Comparison of ENCODE assay signal across 1 cellular context in the genomic region with DNA sequence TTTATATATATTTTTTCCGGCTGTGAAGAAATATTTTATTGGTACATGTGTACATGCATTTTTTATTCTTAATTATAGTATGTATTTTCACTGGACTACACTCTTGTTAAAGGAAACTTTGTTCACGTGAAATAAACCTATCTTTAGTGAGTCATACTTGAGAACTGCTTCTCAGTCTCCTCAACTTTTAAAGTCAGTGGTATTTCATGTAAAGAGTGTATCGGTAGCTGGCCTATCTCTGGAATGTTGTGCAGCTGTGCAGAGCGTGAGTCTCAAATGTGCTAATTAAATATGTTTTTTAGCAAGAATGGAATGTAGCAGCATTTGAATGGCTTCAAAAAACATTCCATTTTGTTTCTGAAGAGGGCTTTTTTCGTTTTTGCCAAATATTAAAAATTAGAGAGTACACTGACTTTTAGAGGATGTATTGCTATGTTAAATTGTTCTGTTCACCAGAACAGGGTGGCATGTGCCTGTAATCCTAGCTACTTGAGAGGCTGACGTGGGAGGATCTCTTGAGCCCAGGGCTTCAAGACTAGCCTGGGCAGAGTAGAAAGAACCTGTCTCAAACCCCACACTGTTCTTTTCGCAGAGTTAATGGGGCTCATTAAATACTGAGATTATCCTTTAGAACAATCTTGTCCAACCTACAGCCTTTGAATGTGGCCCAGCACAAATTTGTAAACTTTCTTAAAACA.
TF ChIP-seq lines count a peak whose summit lies in the region.

No MANE protein-coding gene starts in this region.

TF ChIP-seq in GM12878, 131 proteins besides CTCF, POLR2A, EP300 and RAD21:
- TF ChIP-seq, protein P1, sequence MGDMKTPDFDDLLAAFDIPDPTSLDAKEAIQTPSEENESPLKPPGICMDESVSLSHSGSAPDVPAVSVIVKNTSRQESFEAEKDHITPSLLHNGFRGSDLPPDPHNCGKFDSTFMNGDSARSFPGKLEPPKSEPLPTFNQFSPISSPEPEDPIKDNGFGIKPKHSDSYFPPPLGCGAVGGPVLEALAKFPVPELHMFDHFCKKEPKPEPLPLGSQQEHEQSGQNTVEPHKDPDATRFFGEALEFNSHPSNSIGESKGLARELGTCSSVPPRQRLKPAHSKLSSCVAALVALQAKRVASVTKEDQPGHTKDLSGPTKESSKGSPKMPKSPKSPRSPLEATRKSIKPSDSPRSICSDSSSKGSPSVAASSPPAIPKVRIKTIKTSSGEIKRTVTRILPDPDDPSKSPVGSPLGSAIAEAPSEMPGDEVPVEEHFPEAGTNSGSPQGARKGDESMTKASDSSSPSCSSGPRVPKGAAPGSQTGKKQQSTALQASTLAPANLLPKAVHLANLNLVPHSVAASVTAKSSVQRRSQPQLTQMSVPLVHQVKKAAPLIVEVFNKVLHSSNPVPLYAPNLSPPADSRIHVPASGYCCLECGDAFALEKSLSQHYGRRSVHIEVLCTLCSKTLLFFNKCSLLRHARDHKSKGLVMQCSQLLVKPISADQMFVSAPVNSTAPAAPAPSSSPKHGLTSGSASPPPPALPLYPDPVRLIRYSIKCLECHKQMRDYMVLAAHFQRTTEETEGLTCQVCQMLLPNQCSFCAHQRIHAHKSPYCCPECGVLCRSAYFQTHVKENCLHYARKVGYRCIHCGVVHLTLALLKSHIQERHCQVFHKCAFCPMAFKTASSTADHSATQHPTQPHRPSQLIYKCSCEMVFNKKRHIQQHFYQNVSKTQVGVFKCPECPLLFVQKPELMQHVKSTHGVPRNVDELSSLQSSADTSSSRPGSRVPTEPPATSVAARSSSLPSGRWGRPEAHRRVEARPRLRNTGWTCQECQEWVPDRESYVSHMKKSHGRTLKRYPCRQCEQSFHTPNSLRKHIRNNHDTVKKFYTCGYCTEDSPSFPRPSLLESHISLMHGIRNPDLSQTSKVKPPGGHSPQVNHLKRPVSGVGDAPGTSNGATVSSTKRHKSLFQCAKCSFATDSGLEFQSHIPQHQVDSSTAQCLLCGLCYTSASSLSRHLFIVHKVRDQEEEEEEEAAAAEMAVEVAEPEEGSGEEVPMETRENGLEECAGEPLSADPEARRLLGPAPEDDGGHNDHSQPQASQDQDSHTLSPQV (IDR thresholded peaks at IDR 0.05): no peak
- TF ChIP-seq FOXM1 (IDR thresholded peaks at IDR 0.05; ENCODE audit: low read depth, low read length): 0 out of 2 replicates have a peak, but pooled peaks have one; percentile 0
